In genomic region chr20:58458342-58459057, GRCh38 we compare ENCODE assay signal across 9 cellular contexts. TPM values are rescaled to one million over a fixed set of nuclear protein-coding genes. Genes with fewer than 3 reads are reported as not detected.
DNase-seq lines count a peak whose midpoint lies in the region; ATAC-seq and TF ChIP-seq lines count a peak whose summit lies in the region.
"Had no signal": no experiment of that assay in that cellular context is flagged by ENCODE, and none has a peak within 500 bp of the region (broad histone marks: within the 10 kb centered on the region; RNA-seq: fewer than 3 reads in every experiment).

No MANE protein-coding gene starts in this region.

- H3K27me3 ChIP-seq in foreskin keratinocyte: no peaks in the 10 kb centered on the region

- H3K4me1 ChIP-seq in foreskin keratinocyte: peaks cover 31% of the 10 kb centered on the region

- H3K27ac ChIP-seq in foreskin keratinocyte (peak overlapping the region; percentile 53), substantia nigra (ENCODE audit: low read depth, low read length, poor library complexity, severe bottlenecking) (no peak overlapping the region)
- H3K27ac ChIP-seq: skin epidermis had no signal

- no peak for TF ChIP-seq CTCF in foreskin keratinocyte (conservative IDR thresholded peaks at IDR 0.05)

- DNase-seq in foreskin keratinocyte (peak in 1 of 2 donors; percentile 55), DMS53 treated with DMSO at 0.1 percent for 48 hours (lab: John Stamatoyannopoulos, UW; ENCODE audit: unreplicated experiment) (no peak), NCI-H1105 (lab: John Stamatoyannopoulos, UW) (no peak), NCI-H1436 (lab: John Stamatoyannopoulos, UW) (no peak), substantia nigra (lab: John Stamatoyannopoulos, UW) (no peak)

- ATAC-seq in GM18502 (IDR thresholded peaks at IDR 0.05; ENCODE audit: poor library complexity, unreplicated experiment) (peak; percentile 94), GM21529 (IDR thresholded peaks at IDR 0.05; ENCODE audit: unreplicated experiment) (peak; percentile 98), HG03520 (IDR thresholded peaks at IDR 0.05; ENCODE audit: unreplicated experiment) (peak; percentile 95), foreskin keratinocyte (no peak)

RNA-seq across cellular contexts. Expression of gene APCDD1L, which starts 56.7 kb away (rescaled TPM):
- total RNA-seq in foreskin keratinocyte: 2.1 and 4.4 TPM in 2 replicates
- 2.2 and 3.5 TPM in 2 replicates for polyA plus RNA-seq in foreskin keratinocyte
